In the genomic region with DNA sequence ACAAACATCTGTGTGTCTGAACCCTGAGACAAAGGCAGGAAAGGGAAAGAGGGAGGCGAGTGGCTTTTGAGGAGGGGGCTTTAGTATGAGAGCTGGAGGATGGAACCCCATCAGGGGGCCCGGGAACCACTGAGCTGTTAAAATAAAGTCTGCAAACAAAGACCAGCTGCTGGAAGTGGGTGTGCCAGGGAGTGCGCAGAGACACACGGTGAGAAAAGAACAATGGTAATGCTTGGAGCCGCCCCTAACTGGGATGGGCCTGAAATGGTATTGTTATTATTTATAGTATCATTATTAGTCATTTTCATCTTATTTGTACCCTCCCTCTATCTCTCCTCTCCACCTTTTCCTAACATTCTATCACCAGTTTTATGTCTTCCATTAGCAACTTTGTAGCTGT, we compare ENCODE assay signal across 13 cellular contexts. TPM values are rescaled to one million over a fixed set of nuclear protein-coding genes. Genes with fewer than 3 reads are reported as not detected.
A peak's percentile ranks its signal among the peaks of the same experiment; 100 is the strongest.
DNase-seq lines count a peak whose midpoint lies in the region; ATAC-seq and TF ChIP-seq lines count a peak whose summit lies in the region.
"Not testable (repeated sequence)": the region's sequence is repeated elsewhere in the genome, so short reads cannot be mapped to it uniquely, and the experiment has no call there.
"Had no signal": no experiment of that assay in that cellular context is flagged by ENCODE, and none has a peak within 500 bp of the region (broad histone marks: within the 10 kb centered on the region; RNA-seq: fewer than 3 reads in every experiment).

No MANE protein-coding gene starts in this region.

- H3K36me3 Mint-ChIP-seq in CD4-positive, alpha-beta T cell (ENCODE audit: low read depth): peaks cover 60% of the 10 kb centered on the region
- H3K36me3 Mint-ChIP-seq in activated CD4-positive, alpha-beta T cell treated with anti-CD3 and anti-CD28 coated beads, Interleukin-2, amount 10 ng/mL, durations not matched to agents 7 days and 5 days (ENCODE audit: low read depth): peaks cover 46% of the 10 kb centered on the region
- H3K36me3 Mint-ChIP-seq in activated naive CD4-positive, alpha-beta T cell treated with anti-CD3 and anti-CD28 coated beads, Interleukin-2, amount 10 ng/mL, durations not matched to agents 7 days and 5 days: peaks cover 43% of the 10 kb centered on the region

- intact Hi-C loops in CD4-positive, alpha-beta T cell (cut with DNase I, micrococcal nuclease): loop anchor here in 1 of 2 experiments (2.0 kb wide), 1 partner anchor 55 kb away; the partner anchor contains the start of gene APOL4
- intact Hi-C loops in left ventricle myocardium superior (cut with micrococcal nuclease); sigmoid colon (cut with DNase I); transverse colon (cut with DNase I; ENCODE audit: low total_unique reads): not testable (repeated sequence)

- CTCF ChIA-PET in CD4-positive, alpha-beta T cell (lab: Charles Lee): not testable (repeated sequence)
- CTCF ChIA-PET in activated CD4-positive, alpha-beta T cell treated with anti-CD3 and anti-CD28 coated beads, Interleukin-2, amount 10 ng/mL, durations not matched to agents 7 days and 5 days (lab: Charles Lee): interaction anchor here (1.5 to 4.1 kb wide), 2 partner anchors 15 to 69 kb away, joined by 3 to 53 read pairs; partner anchors contain the start of gene APOL2
- CTCF ChIA-PET in activated naive CD4-positive, alpha-beta T cell treated with anti-CD3 and anti-CD28 coated beads, Interleukin-2, amount 10 ng/mL, durations not matched to agents 7 days and 5 days (lab: Charles Lee): interaction anchor here (4.3 kb wide), 1 partner anchor 17 kb away, joined by 30 read pairs; the partner anchor contains the start of gene APOL2

- peak overlapping the region; percentile 52 for H3K4me3 Mint-ChIP-seq in CD4-positive, alpha-beta T cell
- H3K4me3 Mint-ChIP-seq in activated CD4-positive, alpha-beta T cell treated with anti-CD3 and anti-CD28 coated beads, Interleukin-2, amount 10 ng/mL, durations not matched to agents 7 days and 5 days: peak overlapping the region; percentile 90
- peak overlapping the region; percentile 24 for H3K4me3 Mint-ChIP-seq in activated naive CD4-positive, alpha-beta T cell treated with anti-CD3 and anti-CD28 coated beads, Interleukin-2, amount 10 ng/mL, durations not matched to agents 7 days and 5 days

- DNase-seq in CD4-positive, alpha-beta T cell; activated CD4-positive, alpha-beta T cell treated with anti-CD3 and anti-CD28 coated beads, Interleukin-2, amount 10 ng/mL, durations not matched to agents 7 days and 5 days; activated naive CD4-positive, alpha-beta T cell treated with anti-CD3 and anti-CD28 coated beads, Interleukin-2, amount 10 ng/mL, durations not matched to agents 7 days and 5 days; coronary artery (ENCODE audit: low spot score); left ventricle myocardium superior; sigmoid colon; transverse colon: not testable (repeated sequence)

- 50% methylated on average over 1 of the region's 5 CpGs; no CpG with 5 or more reads in 1 of the 2 donors for WGBS in sigmoid colon, 2 donors
- no CpG with 5 or more reads among the region's 5 CpGs for WGBS in transverse colon (ENCODE audit: low coverage in 1 of 2), 2 donors

- H3K4me1 ChIP-seq in muscle layer of colon (ENCODE audit: insufficient read depth, low read length) (peaks cover 35% of the 10 kb centered on the region), sigmoid colon (peaks cover 0 to 52% (median 45%) of the 10 kb centered on the region in 4 donors), transverse colon (peaks cover 11 to 51% (median 43%) of the 10 kb centered on the region in 4 donors)

- not testable (repeated sequence) for H3K27ac ChIP-seq in CD4-positive, alpha-beta T cell (ENCODE audit: low read depth, low read length)
- H3K27ac ChIP-seq in coronary artery: peak overlapping the region in 1 of 2 donors; percentile 82
- H3K27ac ChIP-seq in muscle layer of colon (ENCODE audit: low read depth, low read length): peak overlapping the region; percentile 82
- peak overlapping the region; percentile 75 to 92 (median 79) for H3K27ac ChIP-seq in sigmoid colon
- peak overlapping the region in 3 of 4 donors; percentile 78 to 84 (median 81) for H3K27ac ChIP-seq in transverse colon

- H3K27ac Mint-ChIP-seq in CD4-positive, alpha-beta T cell: peak overlapping the region; percentile 43
- H3K27ac Mint-ChIP-seq in activated CD4-positive, alpha-beta T cell treated with anti-CD3 and anti-CD28 coated beads, Interleukin-2, amount 10 ng/mL, durations not matched to agents 7 days and 5 days: peak overlapping the region; percentile 15
- not testable (repeated sequence) for H3K27ac Mint-ChIP-seq in activated naive CD4-positive, alpha-beta T cell treated with anti-CD3 and anti-CD28 coated beads, Interleukin-2, amount 10 ng/mL, durations not matched to agents 7 days and 5 days

- TF ChIP-seq CTCF in CD4-positive, alpha-beta T cell (IDR thresholded peaks at IDR 0.05); coronary artery (IDR thresholded peaks at IDR 0.05); sigmoid colon (IDR thresholded peaks at IDR 0.05); transverse colon (IDR thresholded peaks at IDR 0.05): not testable (repeated sequence)

- H3K9ac ChIP-seq in muscle layer of colon (ENCODE audit: low read length): not testable (repeated sequence)

- in situ Hi-C loops in transverse colon (cut with MboI; ENCODE audit: low pct_ligation_motif_present in 1 of 4, low pct_unique_long_range_greater_than_20kb in 1 of 4, low sequenced_read_pairs in 3 of 4): not testable (repeated sequence)

- TF ChIP-seq POLR2A in sigmoid colon (IDR thresholded peaks at IDR 0.05); transverse colon (IDR thresholded peaks at IDR 0.05): not testable (repeated sequence)

- H3K4me3 ChIP-seq in coronary artery (peak overlapping the region; percentile 71), sigmoid colon (peak overlapping the region in 1 of 4 donors; percentile 53), transverse colon (peak overlapping the region in 1 of 4 donors; percentile 50)
- H3K4me3 ChIP-seq in muscle layer of colon (ENCODE audit: low read depth in 1 of 2, low read length in 2 of 2): not testable (repeated sequence)

- not testable (repeated sequence) for H3K27me3 ChIP-seq in CD4-positive, alpha-beta T cell (ENCODE audit: control insufficient read depth, insufficient read depth, low read length); muscle layer of colon (ENCODE audit: control insufficient read depth in 1 of 2, insufficient read depth in 2 of 2, low read length in 2 of 2); sigmoid colon; transverse colon

- not testable (repeated sequence) for TF ChIP-seq EP300 in sigmoid colon (IDR thresholded peaks at IDR 0.05); transverse colon (IDR thresholded peaks at IDR 0.05; ENCODE audit: low read depth)

- POLR2A ChIA-PET in CD4-positive, alpha-beta T cell (lab: Charles Lee); activated CD4-positive, alpha-beta T cell treated with anti-CD3 and anti-CD28 coated beads, Interleukin-2, amount 10 ng/mL, durations not matched to agents 7 days and 5 days (lab: Charles Lee): not testable (repeated sequence)

- H3K36me3 ChIP-seq in muscle layer of colon (ENCODE audit: insufficient read depth, low read length); transverse colon: not testable (repeated sequence)
- H3K36me3 ChIP-seq in sigmoid colon: peaks cover 0 to 24% (median 0%) of the 10 kb centered on the region in 4 donors

- not testable (repeated sequence) for H3K9me3 Mint-ChIP-seq in CD4-positive, alpha-beta T cell; activated CD4-positive, alpha-beta T cell treated with anti-CD3 and anti-CD28 coated beads, Interleukin-2, amount 10 ng/mL, durations not matched to agents 7 days and 5 days; activated naive CD4-positive, alpha-beta T cell treated with anti-CD3 and anti-CD28 coated beads, Interleukin-2, amount 10 ng/mL, durations not matched to agents 7 days and 5 days

- H3K27me3 Mint-ChIP-seq in CD4-positive, alpha-beta T cell; activated CD4-positive, alpha-beta T cell treated with anti-CD3 and anti-CD28 coated beads, Interleukin-2, amount 10 ng/mL, durations not matched to agents 7 days and 5 days; activated naive CD4-positive, alpha-beta T cell treated with anti-CD3 and anti-CD28 coated beads, Interleukin-2, amount 10 ng/mL, durations not matched to agents 7 days and 5 days: not testable (repeated sequence)

- H3K4me1 Mint-ChIP-seq in CD4-positive, alpha-beta T cell (ENCODE audit: low read depth): peaks cover 55% of the 10 kb centered on the region
- peaks cover 76% of the 10 kb centered on the region for H3K4me1 Mint-ChIP-seq in activated CD4-positive, alpha-beta T cell treated with anti-CD3 and anti-CD28 coated beads, Interleukin-2, amount 10 ng/mL, durations not matched to agents 7 days and 5 days
- H3K4me1 Mint-ChIP-seq in activated naive CD4-positive, alpha-beta T cell treated with anti-CD3 and anti-CD28 coated beads, Interleukin-2, amount 10 ng/mL, durations not matched to agents 7 days and 5 days: peaks cover 84% of the 10 kb centered on the region

- not testable (repeated sequence) for ATAC-seq in CD4-positive, alpha-beta T cell (ENCODE audit: poor library complexity)
- peak; percentile 24 for ATAC-seq in left ventricle myocardium superior

- not testable (repeated sequence) for H3K9me3 ChIP-seq in CD4-positive, alpha-beta T cell (ENCODE audit: control insufficient read depth, low read length); muscle layer of colon (ENCODE audit: low read length); sigmoid colon; transverse colon

RNA-seq across cellular contexts. Expression of gene APOL1, which starts 2.6 kb away (rescaled TPM):
- total RNA-seq in CD4-positive, alpha-beta T cell: 1 to 10 TPM; 6.4 to 7.3 TPM
- 10 to 100 TPM; 50.9 to 60.0 TPM for total RNA-seq in activated CD4-positive, alpha-beta T cell treated with anti-CD3 and anti-CD28 coated beads, Interleukin-2, amount 10 ng/mL, durations not matched to agents 7 days and 5 days
- total RNA-seq in left ventricle myocardium superior (17.6 TPM), sigmoid colon (10 to 100 TPM; 15.0 to 36.0 (median 20.3) TPM), transverse colon (10 to 100 TPM in 3 of 4 donors, 1 to 10 TPM in 1; 2.2 to 19.5 (median 14.7) TPM)
- polyA plus RNA-seq in sigmoid colon: 10 to 100 TPM in 2 of 3 donors, 1 to 10 TPM in 1; 6.6 to 64.0 (median 11.3) TPM
- total RNA-seq: cardiac muscle cell, G401 had no signal

RNA-seq across cellular contexts. Expression of gene APOL2, which starts 16.2 kb away (rescaled TPM):
- 10 to 100 TPM; 17.8 to 21.8 TPM for total RNA-seq in CD4-positive, alpha-beta T cell
- 10 to 100 TPM; 77.0 to 85.4 TPM for total RNA-seq in activated CD4-positive, alpha-beta T cell treated with anti-CD3 and anti-CD28 coated beads, Interleukin-2, amount 10 ng/mL, durations not matched to agents 7 days and 5 days
- 56.7 TPM for total RNA-seq in left ventricle myocardium superior
- 10 to 100 TPM; 26.8 to 59.5 (median 29.4) TPM for total RNA-seq in sigmoid colon
- polyA plus RNA-seq in sigmoid colon: 10 to 100 TPM; 18.6 to 45.1 (median 24.3) TPM
- total RNA-seq in transverse colon: 100 to 1,000 TPM in 1 of 4 donors, 10 to 100 TPM in 2, 1 to 10 TPM in 1; 3.8 to 142 (median 47.8) TPM

RNA-seq across cellular contexts. Expression of gene APOL4, which starts 54.0 kb away (rescaled TPM):
- not detected for total RNA-seq in CD4-positive, alpha-beta T cell
- under 1 TPM; 0.54 to 0.57 TPM for total RNA-seq in activated CD4-positive, alpha-beta T cell treated with anti-CD3 and anti-CD28 coated beads, Interleukin-2, amount 10 ng/mL, durations not matched to agents 7 days and 5 days
- total RNA-seq in left ventricle myocardium superior (3.8 TPM), sigmoid colon (10 to 100 TPM in 1 of 4 donors, 1 to 10 TPM in 3; 1.2 to 14.0 (median 5.4) TPM), transverse colon (1 to 10 TPM in 2 of 4 donors, under 1 TPM in 1, not detected in 1; 0.16 to 9.0 (median 1.8) TPM)
- polyA plus RNA-seq in sigmoid colon: 1 to 10 TPM; 3.2 to 9.3 (median 4.8) TPM
- total RNA-seq: G401, RPMI7951 had no signal
- polyA plus RNA-seq: cardiac muscle cell, IgD-negative memory B cell, mammary epithelial cell had no signal

Comparison
In these comparisons a context has a peak if more than half of its experiments do, and no peak if none do; other contexts are left out.
1. H3K4me3 Mint-ChIP-seq: peak in every context shown above with its lines; median percentile 90 in activated CD4-positive, alpha-beta T cell treated with anti-CD3 and anti-CD28 coated beads, Interleukin-2, amount 10 ng/mL, durations not matched to agents 7 days and 5 days; 52 in CD4-positive, alpha-beta T cell; 24 in activated naive CD4-positive, alpha-beta T cell treated with anti-CD3 and anti-CD28 coated beads, Interleukin-2, amount 10 ng/mL, durations not matched to agents 7 days and 5 days.